ENCODE assay signal across 24 cellular contexts in genomic region chr7:140044251-140044650, GRCh38. TPM values are rescaled to one million over a fixed set of nuclear protein-coding genes. Genes with fewer than 3 reads are reported as not detected.
DNase-seq lines count a peak whose midpoint lies in the region; ATAC-seq, FAIRE-seq and TF ChIP-seq lines count a peak whose summit lies in the region.
"Had no signal": no experiment of that assay in that cellular context is flagged by ENCODE, and none has a peak within 500 bp of the region (broad histone marks: within the 10 kb centered on the region; RNA-seq: fewer than 3 reads in every experiment).

No MANE protein-coding gene starts in this region.

- H3K27me3 ChIP-seq in HepG2 (ENCODE audit: control insufficient read depth in 1 of 2, insufficient read depth in 2 of 2, low read length in 2 of 2), result no peaks in the 10 kb centered on the region
- no peaks in the 10 kb centered on the region for H3K27me3 ChIP-seq in right lobe of liver
- no peaks in the 10 kb centered on the region for H3K27me3 ChIP-seq in bronchial epithelial cell (ENCODE audit: control insufficient read depth, insufficient read depth, low read length)
- no peaks in the 10 kb centered on the region for H3K27me3 ChIP-seq in foreskin keratinocyte
- H3K27me3 ChIP-seq in upper lobe of right lung, result no peaks in the 10 kb centered on the region
- no peaks in the 10 kb centered on the region for H3K27me3 ChIP-seq in trophoblast cell (ENCODE audit: insufficient read depth, low read length)
- H3K27me3 ChIP-seq in psoas muscle (ENCODE audit: insufficient read depth in 3 of 3, low read length in 2 of 3), result peaks cover 0 to 2% (median 0%) of the 10 kb centered on the region in 3 donors
- H3K27me3 ChIP-seq: BE2C had no signal

- FAIRE-seq in HepG2 (lab: Jason Lieb, UNC), result no peak
- no peak for FAIRE-seq in bronchial epithelial cell (lab: Jason Lieb, UNC)
- FAIRE-seq: A204.1, D721Med, GM12892, GM18507 had no signal

- H2BK12ac ChIP-seq in trophoblast cell (ENCODE audit: low read length), result no peak overlapping the region

- in situ Hi-C loops in HepG2 (cut with HindIII; ENCODE audit: extremely low pct_ligation_motif_present, low pct_unique_long_range_greater_than_20kb), result no loop called here

- no peak for TF ChIP-seq EP300 in HepG2 (IDR thresholded peaks at IDR 0.05; ENCODE audit: low read depth in 2 of 2, low read length in 2 of 2)
- TF ChIP-seq EP300 in HepG2 (CRISPR knock-in tag; IDR thresholded peaks at IDR 0.05; ENCODE audit: borderline replicate concordance), result no peak

- H3K36me3 ChIP-seq in HepG2 (replicated peaks in 1 of 2; ENCODE audit: control insufficient read depth in 1 of 2, insufficient read depth in 2 of 2, low read length in 2 of 2) (peaks cover 4 to 34% of the 10 kb centered on the region in 2 experiments; a peak in 4 of 5 replicates), right lobe of liver (peaks cover 0 to 10% (median 4%) of the 10 kb centered on the region in 4 donors), bronchial epithelial cell (ENCODE audit: control insufficient read depth, insufficient read depth, low read length) (peaks cover 4% of the 10 kb centered on the region), upper lobe of right lung (peaks cover 61% of the 10 kb centered on the region), trophoblast cell (ENCODE audit: control insufficient read depth in 1 of 2, insufficient read depth in 2 of 2, low read length in 2 of 2) (no peaks in the 10 kb centered on the region), psoas muscle (ENCODE audit: insufficient read depth in 1 of 2, low read depth in 1 of 2) (peaks cover 0 to 32% of the 10 kb centered on the region in 2 donors)
- H3K36me3 ChIP-seq: BE2C had no signal

- no peak overlapping the region for H3K4me2 ChIP-seq in HepG2 (ENCODE audit: low read depth, low read length)
- H3K4me2 ChIP-seq in trophoblast cell (ENCODE audit: low read length), result no peak overlapping the region

- no peak overlapping the region for H4K91ac ChIP-seq in trophoblast cell (ENCODE audit: low read depth, low read length)

- no peak overlapping the region for H4K8ac ChIP-seq in trophoblast cell (ENCODE audit: low read depth, low read length)

- intact Hi-C loops in HepG2 (cut with micrococcal nuclease; ENCODE audit: unreplicated experiment), result no loop called here
- intact Hi-C loops in right lobe of liver (cut with DNase I), result no loop called here
- intact Hi-C loops in upper lobe of right lung (cut with DNase I), result no loop called here
- intact Hi-C loops in psoas muscle (cut with DNase I), result no loop called here

- H3K23ac ChIP-seq in trophoblast cell (ENCODE audit: low read length), result no peak overlapping the region

- H3K9ac ChIP-seq in HepG2 (ENCODE audit: insufficient read depth, low read depth, low read length) (no peak overlapping the region), trophoblast cell (ENCODE audit: low read length) (no peak overlapping the region)

- H3K4me3 ChIP-seq in HepG2 (replicated peaks in 1 of 3; ENCODE audit: insufficient read depth in 1 of 3, low read depth in 2 of 3, low read length in 3 of 3) (no peak overlapping the region), right lobe of liver (no peak overlapping the region), bronchial epithelial cell (ENCODE audit: low read depth, low read length) (no peak overlapping the region), upper lobe of right lung (no peak overlapping the region), trophoblast cell (ENCODE audit: low read depth, low read length) (no peak overlapping the region), psoas muscle (no peak overlapping the region)

- BruUV-seq in HepG2 (replicated peaks; lab: Mats Ljungman, UMichigan), result no TSS peak

- no peak overlapping the region for H3K18ac ChIP-seq in trophoblast cell (ENCODE audit: low read length)

- no peak for TF ChIP-seq POLR2A in HepG2 (IDR thresholded peaks at IDR 0.05; ENCODE audit: insufficient read depth in 1 of 2, low read depth in 2 of 2, low read length in 2 of 2)
- no peak for TF ChIP-seq POLR2A in right lobe of liver (IDR thresholded peaks at IDR 0.05)

- ATAC-seq in HepG2 (no peak), right lobe of liver (no peak), foreskin keratinocyte (peak; percentile 45), upper lobe of right lung (no peak), psoas muscle (no peak)
- ATAC-seq: HCT116 had no signal

- H3K79me1 ChIP-seq in trophoblast cell (ENCODE audit: low read length), result no peaks in the 10 kb centered on the region

- no peaks in the 10 kb centered on the region for H3K9me3 ChIP-seq in HepG2 (ENCODE audit: low read length)
- H3K9me3 ChIP-seq in right lobe of liver, result no peaks in the 10 kb centered on the region
- H3K9me3 ChIP-seq in upper lobe of right lung, result no peaks in the 10 kb centered on the region
- no peaks in the 10 kb centered on the region for H3K9me3 ChIP-seq in trophoblast cell (ENCODE audit: insufficient read depth, low read depth, low read length)
- H3K9me3 ChIP-seq in psoas muscle, result no peaks in the 10 kb centered on the region
- H3K9me3 ChIP-seq: BE2C, Caco-2 had no signal

- peaks cover 5% of the 10 kb centered on the region for H3K79me2 ChIP-seq in HepG2 (ENCODE audit: insufficient read depth, low read length)
- H3K79me2 ChIP-seq in trophoblast cell (ENCODE audit: control insufficient read depth, insufficient read depth, low read length, poor library complexity), result no peaks in the 10 kb centered on the region

- no peak for TF ChIP-seq RAD21 in HepG2 (CRISPR knock-in tag; IDR thresholded peaks at IDR 0.05)

- H2AK5ac ChIP-seq in trophoblast cell (ENCODE audit: low read length), result no peak overlapping the region

- no peaks in the 10 kb centered on the region for H4K20me1 ChIP-seq in HepG2 (ENCODE audit: insufficient read depth, low read length)

- no peak overlapping the region for H3K4ac ChIP-seq in trophoblast cell (ENCODE audit: low read depth, low read length)

- TF ChIP-seq CTCF in HepG2 (CRISPR knock-in tag; IDR thresholded peaks at IDR 0.05) (no peak), right lobe of liver (IDR thresholded peaks at IDR 0.05) (no peak), bronchial epithelial cell (IDR thresholded peaks at IDR 0.05; ENCODE audit: insufficient read depth, low read length, severe bottlenecking) (no peak), foreskin keratinocyte (conservative IDR thresholded peaks at IDR 0.05) (no peak), upper lobe of right lung (IDR thresholded peaks at IDR 0.05) (no peak), psoas muscle (IDR thresholded peaks at IDR 0.05) (no peak)

- H3K14ac ChIP-seq in trophoblast cell (ENCODE audit: low read length), result no peak overlapping the region

- H2BK120ac ChIP-seq in trophoblast cell (ENCODE audit: insufficient read depth, low read length, poor library complexity), result no peak overlapping the region

- WGBS in HepG2 (ENCODE audit: low lambda C conversion rate), result 94% methylated on average over 6 of the region's 6 CpGs
- 87% methylated on average over 5 of the region's 6 CpGs for WGBS in right lobe of liver (ENCODE audit: insufficient coverage, low coverage, low lambda C conversion rate, missing lambda C conversion rate)
- whole genome bisulfite sequencing in trophoblast cell (ENCODE audit: extremely low coverage, insufficient coverage, insufficient read length), result no CpG with 5 or more reads among the region's 6 CpGs
- WGBS in psoas muscle, 3 donors, result 86 to 87% (median 87%) methylated on average over 6 of the region's 6 CpGs

- no peak for DNase-seq in HepG2 (ENCODE audit: low spot score)
- DNase-seq in right lobe of liver, result no peak
- DNase-seq in bronchial epithelial cell (ENCODE audit: low read depth), result peak; percentile 65
- DNase-seq in foreskin keratinocyte, result peak in 1 of 2 donors; percentile 54
- DNase-seq in upper lobe of right lung, result no peak
- DNase-seq in trophoblast cell, result no peak
- DNase-seq in psoas muscle, result no peak
- DNase-seq: ACHN; BE2C; C1 segment of cervical spinal cord; Caco-2; CD4-positive, alpha-beta T cell; DMS79; GDM1; GOT3; H7; HFFc6; IMR-90 had no signal

- H2AFZ ChIP-seq in HepG2 (ENCODE audit: low read length), result no peak overlapping the region
- no peak overlapping the region for H2AFZ ChIP-seq in trophoblast cell (ENCODE audit: insufficient read depth, low read length, poor library complexity)

- no peak overlapping the region for H2BK5ac ChIP-seq in trophoblast cell (ENCODE audit: low read depth, low read length, poor library complexity)

- CTCF ChIA-PET in HepG2 (lab: Yijun Ruan, JAX; ENCODE audit: low intra/inter-chr PET ratio, low total read pairs), result no interaction called here

- no peak overlapping the region for H4K12ac ChIP-seq in trophoblast cell (ENCODE audit: low read depth, low read length)

- POLR2A ChIA-PET in HepG2 (lab: Yijun Ruan, JAX), result interaction anchor here (1.4 kb wide), 1 partner anchor 19 kb away, joined by 4 read pairs; the partner anchor contains the start of gene PARP12

- H3K4me1 ChIP-seq in HepG2 (ENCODE audit: insufficient read depth, low read length), result peaks cover 54% of the 10 kb centered on the region
- peaks cover 0 to 29% (median 10%) of the 10 kb centered on the region in 4 donors for H3K4me1 ChIP-seq in right lobe of liver
- peaks cover 8% of the 10 kb centered on the region for H3K4me1 ChIP-seq in foreskin keratinocyte
- peaks cover 11% of the 10 kb centered on the region for H3K4me1 ChIP-seq in upper lobe of right lung
- H3K4me1 ChIP-seq in trophoblast cell (ENCODE audit: control insufficient read depth in 1 of 2, insufficient read depth in 2 of 2, low read length in 2 of 2), result no peaks in the 10 kb centered on the region
- H3K4me1 ChIP-seq in psoas muscle, result no peaks in the 10 kb centered on the region
- H3K4me1 ChIP-seq: BE2C had no signal

- H3K27ac ChIP-seq in HepG2 (ENCODE audit: extremely low read length, insufficient read depth, low read length) (no peak overlapping the region), right lobe of liver (no peak overlapping the region), foreskin keratinocyte (peak overlapping the region; percentile 22), upper lobe of right lung (no peak overlapping the region), trophoblast cell (ENCODE audit: low read depth, low read length) (no peak overlapping the region), psoas muscle (no peak overlapping the region)
- H3K27ac ChIP-seq: HL-60 had no signal

RNA-seq across cellular contexts. Expression of gene PARP12, which starts 18.5 kb away (rescaled TPM):
- total RNA-seq in HepG2 (2016; rRNA removed; fragmentation: Illumina TruSeq; extraction: Trizol) (15.5 and 16.2 TPM in 2 replicates), right lobe of liver (10 to 100 TPM; 15.7 to 33.1 (median 23.3) TPM), bronchial epithelial cell (9.2 and 13.3 TPM in 2 replicates), foreskin keratinocyte (61.0 and 67.0 TPM in 2 replicates), upper lobe of right lung (100 TPM), psoas muscle (1 to 10 TPM; 4.3 to 5.5 (median 5.0) TPM)
- 5.1 and 6.0 TPM in 2 replicates for total RNA-seq in HepG2 (2016; cell fraction: cytosol; rRNA removed; fragmentation: Illumina TruSeq; extraction: Trizol; ENCODE audit: low read depth)
- 14.9 and 16.1 TPM in 2 replicates for total RNA-seq in HepG2 (2016; cell fraction: insoluble cytoplasmic fraction; rRNA removed; fragmentation: Illumina TruSeq; extraction: Trizol)
- 7.8 TPM in 2 replicates for total RNA-seq in HepG2 (2016; cell fraction: membrane; rRNA removed; fragmentation: Illumina TruSeq; extraction: Trizol)
- total RNA-seq in HepG2 (2016; cell fraction: nucleus; rRNA removed; fragmentation: Illumina TruSeq; extraction: Trizol), result 20.8 and 22.4 TPM in 2 replicates
- polyA plus RNA-seq in HepG2 (2011; rRNA removed) (35.2 and 37.1 TPM in 2 replicates), foreskin keratinocyte (37.4 and 41.7 TPM in 2 replicates), psoas muscle (1 to 10 TPM; 4.6 to 6.9 (median 5.2) TPM)
- polyA plus RNA-seq in HepG2 (2011; cell fraction: cytosol; rRNA removed), result 22.5 and 24.9 TPM in 2 replicates
- 82.0 and 93.9 TPM in 2 replicates for polyA plus RNA-seq in HepG2 (2011; cell fraction: nucleus; rRNA removed)
- 18.0 and 20.0 TPM in 2 replicates for polyA plus RNA-seq in HepG2 (2012)
- 1.4 and 1.5 TPM in 2 replicates for polyA plus RNA-seq in HepG2 (2016; cell fraction: cytosol; fragmentation: Illumina TruSeq; extraction: Trizol; ENCODE audit: low read depth)
- polyA plus RNA-seq in HepG2 (2016; cell fraction: insoluble cytoplasmic fraction; fragmentation: Illumina TruSeq; extraction: Trizol; ENCODE audit: low read depth), result 13.9 and 16.3 TPM in 2 replicates
- polyA plus RNA-seq in HepG2 (2016; cell fraction: membrane; fragmentation: Illumina TruSeq; extraction: Trizol; ENCODE audit: low read depth), result 4.4 and 4.5 TPM in 2 replicates
- 31.0 and 39.2 TPM in 2 replicates for polyA plus RNA-seq in HepG2 (2016; cell fraction: nucleus; fragmentation: Illumina TruSeq; extraction: Trizol; ENCODE audit: insufficient read depth, low read depth)
- polyA minus RNA-seq in HepG2 (2011; rRNA and poly(A)+ RNA removed; ENCODE audit: low replicate concordance), result 52.9 and 70.5 TPM in 2 replicates
- polyA minus RNA-seq in HepG2 (2011; cell fraction: cytosol; rRNA and poly(A)+ RNA removed), result 23.5 and 23.8 TPM in 2 replicates
- 46.7 and 57.6 TPM in 2 replicates for polyA minus RNA-seq in HepG2 (2011; cell fraction: nucleus; rRNA and poly(A)+ RNA removed)
- 1.2 and 1.3 TPM in 2 replicates for polyA plus RNA-seq in trophoblast cell (2013)
